In genomic region chr14:103340480-103341212, GRCh38 we compare ENCODE assay signal across 1 cellular context.
TF ChIP-seq lines count a peak whose summit lies in the region.

No MANE protein-coding gene starts in this region.

TF ChIP-seq in K562, 482 proteins besides CTCF, POLR2A, EP300 and RAD21:
- TF ChIP-seq ZNF592 (IDR thresholded peaks at IDR 0.05) (no peak), MEF2D (tag; conservative IDR thresholded peaks at IDR 0.05; ENCODE audit: low read depth) (no peak), RBFOX2 (IDR thresholded peaks at IDR 0.05; ENCODE audit: low read depth, low read length) (peak; percentile 50)
TF ChIP-seq in K562: peak in this region for 1.
